In genomic region chr19:44694184-44694579, GRCh38 we compare ENCODE assay signal across 9 cellular contexts. TPM values are rescaled to one million over a fixed set of nuclear protein-coding genes. Genes with fewer than 3 reads are reported as not detected.
A peak's percentile ranks its signal among the peaks of the same experiment; 100 is the strongest.
DNase-seq lines count a peak whose midpoint lies in the region; ATAC-seq and TF ChIP-seq lines count a peak whose summit lies in the region.
"Had no signal": no experiment of that assay in that cellular context is flagged by ENCODE, and none has a peak within 500 bp of the region (broad histone marks: within the 10 kb centered on the region; RNA-seq: fewer than 3 reads in every experiment).

No MANE protein-coding gene starts in this region.

- H3K4me1 ChIP-seq in Caco-2 (peaks cover 60% of the 10 kb centered on the region), uterus (no peaks in the 10 kb centered on the region)

- H3K36me3 ChIP-seq in Caco-2 (ENCODE audit: control insufficient read depth, insufficient read depth, low read length) (no peaks in the 10 kb centered on the region), uterus (no peaks in the 10 kb centered on the region)
- H3K36me3 ChIP-seq: SJSA1 had no signal

- H3K9me3 Mint-ChIP-seq in Caco-2 (ENCODE audit: unreplicated experiment) = peaks cover 8% of the 10 kb centered on the region
- no peaks in the 10 kb centered on the region for H3K9me3 Mint-ChIP-seq in activated naive CD8-positive, alpha-beta T cell treated with anti-CD3 and anti-CD28 coated beads, Interleukin-2, amount 50 U/mL, for 24 hours
- H3K9me3 Mint-ChIP-seq in nephron = no peaks in the 10 kb centered on the region

- H3K27me3 ChIP-seq in Caco-2 (replicated peaks; ENCODE audit: control insufficient read depth, insufficient read depth, low read length) (no peaks in the 10 kb centered on the region), uterus (no peaks in the 10 kb centered on the region)
- H3K27me3 ChIP-seq: SJSA1 had no signal

- H3K4me3 Mint-ChIP-seq in Caco-2 (ENCODE audit: unreplicated experiment) (no peak overlapping the region), nephron (no peak overlapping the region)
- H3K4me3 Mint-ChIP-seq in activated naive CD8-positive, alpha-beta T cell treated with anti-CD3 and anti-CD28 coated beads, Interleukin-2, amount 50 U/mL, for 24 hours = no peak overlapping the region

- BruUV-seq in Caco-2 (replicated peaks; lab: Mats Ljungman, UMichigan) = no TSS peak

- intact Hi-C loops in Caco-2 (cut with micrococcal nuclease; ENCODE audit: unreplicated experiment) (loop anchor here (2.0 to 10.0 kb wide), 2 partner anchors 53 to 151 kb away; partner anchors contain the start of gene NECTIN2), uterus (cut with DNase I; ENCODE audit: low total_unique reads) (no loop called here)

- H3K9me3 ChIP-seq in Caco-2 (peaks cover 4% of the 10 kb centered on the region; the same call in 1 of the 2 replicates), uterus (no peaks in the 10 kb centered on the region)
- H3K9me3 ChIP-seq: SJSA1 had no signal

- DNase-seq in Caco-2 = no peak
- DNase-seq in NAMALWA (ENCODE audit: low spot score) = peak; percentile 40
- DNase-seq in activated naive CD8-positive, alpha-beta T cell treated with anti-CD3 and anti-CD28 coated beads, Interleukin-2, amount 50 U/mL, for 24 hours = peak; percentile 35
- no peak for DNase-seq in globus pallidus (ENCODE audit: low spot score)
- DNase-seq in uterus = no peak

- TF ChIP-seq CTCF in Caco-2 (IDR thresholded peaks at IDR 0.05; ENCODE audit: insufficient read depth in 1 of 2, low read depth in 1 of 2, low read length in 1 of 2, severe bottlenecking in 1 of 2, unreplicated experiment in 1 of 2) = no peak
- no peak for TF ChIP-seq CTCF in nephron (IDR thresholded peaks at IDR 0.05; ENCODE audit: unreplicated experiment in 3 of 3)
- TF ChIP-seq CTCF in uterus (IDR thresholded peaks at IDR 0.05) = no peak

- POLR2A ChIA-PET in Caco-2 (lab: Charles Lee) = interaction anchor here (0.9 to 2.2 kb wide), 7 partner anchors 24 to 221 kb away, joined by 4 to 8 read pairs (median 5); partner anchors contain the start of genes APOC1, CBLC, NECTIN2 and PVR

- H3K36me3 Mint-ChIP-seq in Caco-2 (ENCODE audit: insufficient read depth, unreplicated experiment) (peaks cover 20% of the 10 kb centered on the region), nephron (ENCODE audit: low read depth) (no peaks in the 10 kb centered on the region)
- H3K36me3 Mint-ChIP-seq in activated naive CD8-positive, alpha-beta T cell treated with anti-CD3 and anti-CD28 coated beads, Interleukin-2, amount 50 U/mL, for 24 hours (ENCODE audit: low read depth) = no peaks in the 10 kb centered on the region

- no peak for TF ChIP-seq POLR2A in uterus (IDR thresholded peaks at IDR 0.05)

- peaks cover 49% of the 10 kb centered on the region for H3K4me1 Mint-ChIP-seq in Caco-2 (ENCODE audit: low read depth, unreplicated experiment)
- peaks cover 36% of the 10 kb centered on the region for H3K4me1 Mint-ChIP-seq in activated naive CD8-positive, alpha-beta T cell treated with anti-CD3 and anti-CD28 coated beads, Interleukin-2, amount 50 U/mL, for 24 hours
- peaks cover 5% of the 10 kb centered on the region for H3K4me1 Mint-ChIP-seq in nephron

- H3K27ac Mint-ChIP-seq in Caco-2 (ENCODE audit: unreplicated experiment) (peak overlapping the region; percentile 98), nephron (peak overlapping the region in 2 of 3 experiments; percentile 57 to 73)
- H3K27ac Mint-ChIP-seq in activated naive CD8-positive, alpha-beta T cell treated with anti-CD3 and anti-CD28 coated beads, Interleukin-2, amount 50 U/mL, for 24 hours = peak overlapping the region; percentile 3

- H3K4me3 ChIP-seq in Caco-2 (ENCODE audit: low read depth, low read length) (no peak overlapping the region), uterus (no peak overlapping the region)
- H3K4me3 ChIP-seq: SJSA1 had no signal

- H3K27ac ChIP-seq in uterus = no peak overlapping the region
- H3K27ac ChIP-seq: SJSA1 had no signal

- CTCF ChIA-PET in Caco-2 (lab: Charles Lee) = interaction anchor here (1.0 to 2.5 kb wide), 7 partner anchors 30 to 152 kb away, joined by 4 to 23 read pairs (median 6); partner anchors contain the start of genes BCAM, CBLC and NECTIN2

- H3K27me3 Mint-ChIP-seq in Caco-2 (ENCODE audit: insufficient read depth, unreplicated experiment) (no peaks in the 10 kb centered on the region), nephron (ENCODE audit: low read depth) (peaks cover 7% of the 10 kb centered on the region)
- peaks cover 7% of the 10 kb centered on the region for H3K27me3 Mint-ChIP-seq in activated naive CD8-positive, alpha-beta T cell treated with anti-CD3 and anti-CD28 coated beads, Interleukin-2, amount 50 U/mL, for 24 hours

- no peak for ATAC-seq in activated naive CD8-positive, alpha-beta T cell treated with anti-CD3 and anti-CD28 coated beads, Interleukin-2, amount 50 U/mL, for 24 hours
- ATAC-seq in GM21360 (IDR thresholded peaks at IDR 0.05; ENCODE audit: unreplicated experiment) = no peak
- ATAC-seq in GM18867 (IDR thresholded peaks at IDR 0.05; ENCODE audit: unreplicated experiment) = no peak

RNA-seq across cellular contexts. Expression of gene CEACAM16, which starts 4.8 kb away (rescaled TPM):
- total RNA-seq in Caco-2 (2022) (not detected in 2 replicates), uterus (not detected)
- total RNA-seq: SJSA1 had no signal

RNA-seq across cellular contexts. Expression of gene CEACAM19, which starts 22.9 kb away (rescaled TPM):
- 2.9 and 3.3 TPM in 2 replicates for total RNA-seq in Caco-2 (2022)
- 10 to 100 TPM in 1 of 4 donors, 1 to 10 TPM in 3; 1.0 to 16.1 (median 1.3) TPM for total RNA-seq in uterus

RNA-seq across cellular contexts. Expression of gene PVR, which starts 50.5 kb away (rescaled TPM):
- total RNA-seq in Caco-2 (2022) (86.5 and 93.8 TPM in 2 replicates), uterus (10 to 100 TPM in 3 of 4 donors, 1 to 10 TPM in 1; 7.9 to 45.3 (median 28.0) TPM)

RNA-seq across cellular contexts. Expression of gene BCL3, which starts 54.3 kb away (rescaled TPM):
- total RNA-seq in Caco-2 (2022) (15.5 and 21.3 TPM in 2 replicates), uterus (10 to 100 TPM in 2 of 4 donors, 1 to 10 TPM in 2; 3.2 to 58.8 (median 11.9) TPM)

Comparison
In these comparisons a context has a peak if more than half of its experiments do, and no peak if none do; other contexts are left out.
1. DNase-seq: peak in NAMALWA (single experiment) and activated naive CD8-positive, alpha-beta T cell treated with anti-CD3 and anti-CD28 coated beads, Interleukin-2, amount 50 U/mL, for 24 hours (single experiment); none in Caco-2 (0 of 2), globus pallidus (single experiment) and uterus (0 of 2).
2. H3K27ac Mint-ChIP-seq: peak in every context shown above with its lines; median percentile 98 in Caco-2; 65 in nephron; 3 in activated naive CD8-positive, alpha-beta T cell treated with anti-CD3 and anti-CD28 coated beads, Interleukin-2, amount 50 U/mL, for 24 hours.